Comparison of ENCODE assay signal across 25 cellular contexts in genomic region chr2:138009622-138010021, GRCh38.
"Had no signal": no experiment of that assay in that cellular context is flagged by ENCODE, and none has a peak within 500 bp of the region (broad histone marks: within the 10 kb centered on the region; RNA-seq: fewer than 3 reads in every experiment).

No MANE protein-coding gene starts in this region.

- H3K27me3 ChIP-seq: colonic mucosa, esophagus squamous epithelium, gastrocnemius medialis, heart left ventricle, hepatocyte, left lung had no signal

- H2AFZ ChIP-seq: hepatocyte had no signal

- DNase-seq: colonic mucosa; cortex of kidney; effector CD8-positive, alpha-beta T cell; effector memory CD8-positive, alpha-beta T cell; endodermal cell; erythroblast; esophagus squamous epithelium; foreskin fibroblast; foreskin melanocyte; gastrocnemius medialis; heart left ventricle; hypothalamus; immature natural killer cell; left cardiac atrium; left lung; left ventricle myocardium superior; lower lobe of right lung; mesenchymal stem cell; mucosa of descending colon; naive B cell had no signal

- H3K79me2 ChIP-seq: hepatocyte had no signal

- H3K9me3 ChIP-seq: colonic mucosa, esophagus squamous epithelium, gastrocnemius medialis, heart left ventricle, left lung, lower lobe of right lung, mucosa of descending colon had no signal

- ATAC-seq: effector memory CD8-positive, alpha-beta T cell; esophagus mucosa; gastrocnemius medialis; heart left ventricle; left cardiac atrium; left lung; left ventricle myocardium superior; lower lobe of right lung; mucosa of descending colon had no signal

- FAIRE-seq: endometrium, keratinocyte had no signal

- H3K4me3 ChIP-seq: colonic mucosa, esophagus squamous epithelium, gastrocnemius medialis, heart left ventricle, hepatocyte, left lung, lower lobe of right lung, mucosa of descending colon had no signal

- H3K27ac ChIP-seq: colonic mucosa, epithelial cell of prostate, esophagus squamous epithelium, gastrocnemius medialis, heart left ventricle, hepatocyte, left lung, lower lobe of right lung had no signal

- H3K4me1 ChIP-seq: colonic mucosa, esophagus squamous epithelium, gastrocnemius medialis, heart left ventricle, left lung, lower lobe of right lung had no signal

- H3K36me3 ChIP-seq: colonic mucosa, gastrocnemius medialis had no signal

- H3K4me2 ChIP-seq: hepatocyte had no signal
